Comparison of ENCODE assay signal across 10 cellular contexts in the genomic region with DNA sequence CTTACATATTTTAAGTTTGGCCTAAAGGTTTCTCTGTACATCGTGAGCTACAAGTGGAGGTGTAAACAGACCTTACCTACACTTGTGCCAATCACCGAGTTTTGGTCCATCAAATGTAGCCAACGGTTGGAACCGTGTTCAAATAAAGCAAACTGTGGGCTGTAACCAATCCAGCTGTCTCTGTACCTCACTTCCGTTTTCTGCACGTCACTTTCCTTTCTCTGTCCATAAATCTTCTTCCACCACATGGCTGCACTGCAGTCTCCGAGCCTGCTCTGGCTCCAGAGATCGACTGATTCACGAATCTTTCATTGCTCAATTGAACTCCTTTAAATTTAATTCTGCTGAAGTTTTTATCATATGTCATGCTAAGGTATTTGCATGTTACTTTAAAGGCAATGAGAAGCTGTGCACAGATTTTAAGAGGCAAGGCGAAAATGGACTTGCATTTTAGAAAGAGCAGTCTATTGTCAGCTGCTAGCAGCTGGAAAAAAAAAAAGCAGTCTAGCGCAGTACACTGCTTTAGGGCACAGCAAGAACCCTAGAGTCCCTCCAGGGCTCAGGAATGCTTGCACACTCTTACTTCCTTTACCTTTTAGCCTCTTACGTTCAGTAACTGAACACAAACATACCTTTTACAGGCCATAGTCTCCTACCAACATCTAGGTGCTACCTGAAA. TPM values are rescaled to one million over a fixed set of nuclear protein-coding genes. Genes with fewer than 3 reads are reported as not detected.
DNase-seq lines count a peak whose midpoint lies in the region; ATAC-seq and TF ChIP-seq lines count a peak whose summit lies in the region.
"Had no signal": no experiment of that assay in that cellular context is flagged by ENCODE, and none has a peak within 500 bp of the region (broad histone marks: within the 10 kb centered on the region; RNA-seq: fewer than 3 reads in every experiment).

No MANE protein-coding gene starts in this region.

- CTCF ChIA-PET in activated CD8-positive, alpha-beta memory T cell treated with anti-CD3 and anti-CD28 coated beads, Interleukin-2, amount 10 ng/mL, durations not matched to agents 7 days and 5 days (lab: Charles Lee) = interaction anchor here (1.2 to 1.3 kb wide), 2 partner anchors 10 to 16 kb away, joined by 3 read pairs; no protein-coding TSS in a partner anchor

- H3K27me3 ChIP-seq in left lung = no peaks in the 10 kb centered on the region
- H3K27me3 ChIP-seq: BE2C had no signal

- H3K27ac Mint-ChIP-seq in activated CD8-positive, alpha-beta memory T cell treated with anti-CD3 and anti-CD28 coated beads, Interleukin-2, amount 10 ng/mL, durations not matched to agents 7 days and 5 days = peak overlapping the region; percentile 97
- H3K27ac Mint-ChIP-seq in activated naive CD4-positive, alpha-beta T cell treated with anti-CD3 and anti-CD28 coated beads, Interleukin-2, amount 50 U/mL, for 72 hours = peak overlapping the region; percentile 93 to 94

- H3K4me1 Mint-ChIP-seq in activated CD8-positive, alpha-beta memory T cell treated with anti-CD3 and anti-CD28 coated beads, Interleukin-2, amount 10 ng/mL, durations not matched to agents 7 days and 5 days = peaks cover 59% of the 10 kb centered on the region

- TF ChIP-seq CTCF in left lung (IDR thresholded peaks at IDR 0.05) (no peak), omental fat pad (IDR thresholded peaks at IDR 0.05) (no peak)

- H3K27me3 Mint-ChIP-seq in activated CD8-positive, alpha-beta memory T cell treated with anti-CD3 and anti-CD28 coated beads, Interleukin-2, amount 10 ng/mL, durations not matched to agents 7 days and 5 days = no peaks in the 10 kb centered on the region

- peaks cover 25 to 39% of the 10 kb centered on the region in 2 donors for H3K4me1 ChIP-seq in left lung
- H3K4me1 ChIP-seq: BE2C had no signal

- H3K36me3 ChIP-seq in left lung = no peaks in the 10 kb centered on the region
- H3K36me3 ChIP-seq: BE2C had no signal

- intact Hi-C loops in left lung (cut with DNase I) = no loop called here

- DNase-seq in activated CD8-positive, alpha-beta memory T cell treated with anti-CD3 and anti-CD28 coated beads, Interleukin-2, amount 10 ng/mL, durations not matched to agents 7 days and 5 days = peak; percentile 50
- DNase-seq in activated CD8-positive, alpha-beta memory T cell treated with anti-CD3 and anti-CD28 coated beads, Interleukin-2, amount 50 U/mL, for 48 hours = no peak
- DNase-seq in activated naive CD4-positive, alpha-beta T cell treated with anti-CD3 and anti-CD28 coated beads, Interleukin-2, amount 50 U/mL, for 72 hours (ENCODE audit: low spot score in 2 of 2) = peak in 1 of 2 donors; percentile 9
- DNase-seq in left lung = no peak
- DNase-seq in superior temporal gyrus (ENCODE audit: extremely low spot score) = peak; percentile 44
- DNase-seq in NCI-H1694 (lab: John Stamatoyannopoulos, UW) = no peak
- DNase-seq in omental fat pad (ENCODE audit: low spot score) = no peak
- DNase-seq: BE2C had no signal

- H3K27ac ChIP-seq in left lung = peak overlapping the region; percentile 41 to 85

- H3K4me3 Mint-ChIP-seq in activated CD8-positive, alpha-beta memory T cell treated with anti-CD3 and anti-CD28 coated beads, Interleukin-2, amount 10 ng/mL, durations not matched to agents 7 days and 5 days = peak overlapping the region; percentile 23

- H3K36me3 Mint-ChIP-seq in activated CD8-positive, alpha-beta memory T cell treated with anti-CD3 and anti-CD28 coated beads, Interleukin-2, amount 10 ng/mL, durations not matched to agents 7 days and 5 days = peaks cover 43% of the 10 kb centered on the region
- peaks cover 28 to 54% of the 10 kb centered on the region in 2 donors for H3K36me3 Mint-ChIP-seq in activated naive CD4-positive, alpha-beta T cell treated with anti-CD3 and anti-CD28 coated beads, Interleukin-2, amount 50 U/mL, for 72 hours

- peaks cover 2% of the 10 kb centered on the region for H3K9me3 Mint-ChIP-seq in activated CD8-positive, alpha-beta memory T cell treated with anti-CD3 and anti-CD28 coated beads, Interleukin-2, amount 10 ng/mL, durations not matched to agents 7 days and 5 days (ENCODE audit: low read depth)
- H3K9me3 Mint-ChIP-seq in activated naive CD4-positive, alpha-beta T cell treated with anti-CD3 and anti-CD28 coated beads, Interleukin-2, amount 50 U/mL, for 72 hours = peaks cover 6 to 22% of the 10 kb centered on the region in 2 donors

- no peak for ATAC-seq in activated CD8-positive, alpha-beta memory T cell treated with anti-CD3 and anti-CD28 coated beads, Interleukin-2, amount 10 ng/mL, durations not matched to agents 7 days and 5 days
- ATAC-seq in activated naive CD4-positive, alpha-beta T cell treated with anti-CD3 and anti-CD28 coated beads, Interleukin-2, amount 50 U/mL, for 72 hours = peak; percentile 5 to 22
- peak; percentile 60 for ATAC-seq in left lung
- ATAC-seq in GM21447 (IDR thresholded peaks at IDR 0.05; ENCODE audit: unreplicated experiment) = no peak
- no peak for ATAC-seq in omental fat pad (ENCODE audit: low FRiP score)

- H3K9me3 ChIP-seq in left lung = no peaks in the 10 kb centered on the region
- H3K9me3 ChIP-seq: BE2C, mucosa of descending colon had no signal

- H3K4me3 ChIP-seq in left lung = no peak overlapping the region
- H3K4me3 ChIP-seq: mucosa of descending colon had no signal

RNA-seq across cellular contexts. Expression of gene TTC39B, which starts 13.2 kb away (rescaled TPM):
- 10 to 100 TPM; 16.2 to 34.3 TPM for total RNA-seq in activated CD8-positive, alpha-beta memory T cell treated with anti-CD3 and anti-CD28 coated beads, Interleukin-2, amount 10 ng/mL, durations not matched to agents 7 days and 5 days
- 10 to 100 TPM; 32.4 to 34.2 TPM for total RNA-seq in activated naive CD4-positive, alpha-beta T cell treated with anti-CD3 and anti-CD28 coated beads, Interleukin-2, amount 50 U/mL, for 72 hours
- total RNA-seq in left lung (10 to 100 TPM; 21.7 to 23.2 TPM), omental fat pad (10 to 100 TPM in 1 of 4 donors, 1 to 10 TPM in 3; 3.7 to 12.6 (median 5.3) TPM)

Comparison
In these comparisons a context has a peak if more than half of its experiments do, and no peak if none do; other contexts are left out.
1. DNase-seq: peak in activated CD8-positive, alpha-beta memory T cell treated with anti-CD3 and anti-CD28 coated beads, Interleukin-2, amount 10 ng/mL, durations not matched to agents 7 days and 5 days (single experiment) and superior temporal gyrus (single experiment); none in activated CD8-positive, alpha-beta memory T cell treated with anti-CD3 and anti-CD28 coated beads, Interleukin-2, amount 50 U/mL, for 48 hours (single experiment), left lung (0 of 2), NCI-H1694 (single experiment) and omental fat pad (single experiment).
2. ATAC-seq: peak in activated naive CD4-positive, alpha-beta T cell treated with anti-CD3 and anti-CD28 coated beads, Interleukin-2, amount 50 U/mL, for 72 hours (2 of 2) and left lung (single experiment); none in activated CD8-positive, alpha-beta memory T cell treated with anti-CD3 and anti-CD28 coated beads, Interleukin-2, amount 10 ng/mL, durations not matched to agents 7 days and 5 days (single experiment), GM21447 (single experiment) and omental fat pad (single experiment).